In the genomic region with DNA sequence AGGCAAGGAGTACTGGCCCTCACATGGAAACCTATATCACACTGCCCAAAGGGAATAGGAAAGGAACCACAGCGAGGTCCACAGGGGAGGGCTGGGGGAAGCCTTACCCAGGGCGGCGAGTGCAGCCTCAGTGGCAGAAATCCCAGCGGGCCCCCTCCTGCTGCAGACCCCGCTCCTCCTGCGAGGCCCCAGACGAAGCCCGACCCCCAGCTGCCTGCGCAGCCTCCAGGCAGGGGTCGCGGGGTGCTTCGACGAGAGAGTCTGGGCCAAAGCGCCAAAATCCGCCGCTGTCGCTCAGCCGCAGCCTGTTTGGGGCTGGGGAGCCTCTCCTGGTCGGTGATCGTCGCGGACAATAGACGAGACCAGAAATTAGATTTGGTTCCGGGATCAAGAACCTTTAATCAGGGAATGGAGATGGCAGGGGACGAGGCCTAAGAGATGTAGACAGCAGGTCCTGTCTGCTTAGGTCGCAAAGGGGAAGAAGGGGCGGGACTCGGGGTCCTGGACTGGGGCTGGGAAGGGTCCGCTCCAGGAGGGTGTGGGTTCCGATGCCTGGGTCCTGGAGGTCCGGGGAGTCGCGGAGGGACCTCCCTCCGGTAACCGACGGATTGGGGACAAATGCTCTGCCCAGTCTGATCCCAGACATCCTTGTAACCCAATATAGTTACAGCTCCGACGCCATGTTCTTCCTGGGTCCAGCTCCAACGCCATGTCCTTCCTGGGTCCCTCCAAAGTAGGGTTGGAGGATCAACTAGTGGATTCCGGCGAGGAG, we compare ENCODE assay signal across 13 cellular contexts. TPM values are rescaled to one million over a fixed set of nuclear protein-coding genes. Genes with fewer than 3 reads are reported as not detected.
A peak's percentile ranks its signal among the peaks of the same experiment; 100 is the strongest.
DNase-seq lines count a peak whose midpoint lies in the region; ATAC-seq, FAIRE-seq and TF ChIP-seq lines count a peak whose summit lies in the region.
"Had no signal": no experiment of that assay in that cellular context is flagged by ENCODE, and none has a peak within 500 bp of the region (broad histone marks: within the 10 kb centered on the region; RNA-seq: fewer than 3 reads in every experiment).

No MANE protein-coding gene starts in this region.

- FAIRE-seq in K562 (lab: Jason Lieb, UNC) = no peak
- FAIRE-seq: A549 had no signal

- peaks cover 42% of the 10 kb centered on the region for H3K4me1 ChIP-seq in CD8-positive, alpha-beta T cell (ENCODE audit: insufficient read depth, low read length)
- H3K4me1 ChIP-seq in K562 (replicated peaks in 1 of 2; ENCODE audit: control insufficient read depth in 2 of 2, insufficient read depth in 2 of 2, low read length in 2 of 2) (peaks cover 0 to 20% of the 10 kb centered on the region in 2 experiments; a peak in 2 of 5 replicates), osteoblast (ENCODE audit: insufficient read depth, low read length) (peaks cover 3% of the 10 kb centered on the region)
- H3K4me1 ChIP-seq: A549 had no signal

- TF ChIP-seq POLR2A in K562 (conservative IDR thresholded peaks at IDR 0.05) = no peak

- WGBS in K562 (ENCODE audit: insufficient coverage, low coverage, missing lambda C conversion rate) = 39% methylated on average over 34 of the region's 41 CpGs

- H3K9ac ChIP-seq in K562 (ENCODE audit: insufficient read depth in 1 of 2, low read depth in 2 of 2, low read length in 2 of 2) = no peak overlapping the region

- ATAC-seq in CD8-positive, alpha-beta T cell = no peak
- ATAC-seq in K562 (no peak), GM18907 (IDR thresholded peaks at IDR 0.05; ENCODE audit: unreplicated experiment) (no peak)

- peak; percentile 5 for DNase-seq in activated CD4-positive, alpha-beta T cell treated with anti-CD3 and anti-CD28 coated beads for 48 hours
- no peak for DNase-seq in activated CD4-positive, alpha-beta T cell treated with anti-CD3 and anti-CD28 coated beads, Interleukin-2, amount 50 U/mL, for 4 hours
- DNase-seq in CD8-positive, alpha-beta T cell = no peak
- DNase-seq in K562 (ENCODE audit: extremely low read depth in 1 of 4, low spot score in 3 of 4) (no peak), osteoblast (ENCODE audit: insufficient read length, low spot score, missing footprints) (no peak), GOT3 (lab: John Stamatoyannopoulos, UW) (no peak)
- no peak for DNase-seq in activated T-helper 1 cell treated with anti-CD3 and anti-CD28 coated beads, Interleukin-12 subunit alpha, Interleukin-12 subunit beta, Interleukin-2, Interleukin-4 antibody, amounts not matched to agents 30 ng/mL and 10 ng/mL and 1 ng/mL, durations not matched to agents 14 hours and 24 hours and 36 hours (ENCODE audit: low spot score)

- CTCF ChIA-PET in CD8-positive, alpha-beta T cell (lab: Charles Lee) = interaction anchor here (0.6 to 6.8 kb wide), 34 partner anchors 11 to 787 kb away, joined by 3 to 74 read pairs (median 4); a partner anchor contains a TSS
- CTCF ChIA-PET in K562 (lab: Yijun Ruan, JAX; ENCODE audit: low intra/inter-chr PET ratio) = interaction anchor here (0.6 to 1.7 kb wide), 4 partner anchors 92 to 631 kb away, joined by 3 to 6 read pairs (median 3); no protein-coding TSS in a partner anchor

- intact Hi-C loops in CD8-positive, alpha-beta T cell (cut with DNase I, micrococcal nuclease) = loop anchor here (1.0 to 10.0 kb wide), 7 partner anchors 27 to 632 kb away; a partner anchor contains a TSS
- intact Hi-C loops in K562 (cut with micrococcal nuclease) = loop anchor here (1.0 to 5.0 kb wide), 3 partner anchors 42 to 216 kb away; no protein-coding TSS in a partner anchor
- intact Hi-C loops in activated T-helper 1 cell treated with anti-CD3 and anti-CD28 coated beads, Interleukin-12 subunit alpha, Interleukin-12 subunit beta, Interleukin-2, Interleukin-4 antibody, amounts not matched to agents 30 ng/mL and 10 ng/mL and 1 ng/mL, durations not matched to agents 14 hours and 24 hours and 36 hours (cut with micrococcal nuclease) = loop anchor here (1.0 to 5.0 kb wide), 4 partner anchors 13 to 351 kb away; no protein-coding TSS in a partner anchor

- in situ Hi-C loops in K562 (cut with MboI) = no loop called here

- H3K79me2 ChIP-seq in K562 (ENCODE audit: control insufficient read depth, insufficient read depth, low read length) (no peaks in the 10 kb centered on the region), osteoblast (ENCODE audit: insufficient read depth, low read length) (no peaks in the 10 kb centered on the region)

- no peak for TF ChIP-seq RAD21 in K562 (CRISPR knock-in tag; conservative IDR thresholded peaks at IDR 0.05 in 1 of 2, IDR thresholded peaks at IDR 0.05 in 1 of 2)

- peak overlapping the region; percentile 41 for H3K4me3 ChIP-seq in CD8-positive, alpha-beta T cell (ENCODE audit: low read depth, low read length)
- H3K4me3 ChIP-seq in K562 (no peak overlapping the region), osteoblast (ENCODE audit: insufficient read depth, low read length) (no peak overlapping the region)
- H3K4me3 ChIP-seq: A549, MG63, skin epidermis had no signal

- H3K4me3 Mint-ChIP-seq in CD8-positive, alpha-beta T cell = peak overlapping the region; percentile 49
- H3K4me3 Mint-ChIP-seq in activated T-helper 1 cell treated with anti-CD3 and anti-CD28 coated beads, Interleukin-12 subunit alpha, Interleukin-12 subunit beta, Interleukin-2, Interleukin-4 antibody, amounts not matched to agents 30 ng/mL and 10 ng/mL and 1 ng/mL, durations not matched to agents 14 hours and 24 hours and 36 hours = no peak overlapping the region
- H3K4me3 Mint-ChIP-seq: activated naive CD4-positive, alpha-beta T cell treated with anti-CD3 and anti-CD28 coated beads, Interleukin-2, amount 10 ng/mL, durations not matched to agents 7 days and 5 days had no signal

- TF ChIP-seq CTCF in CD8-positive, alpha-beta T cell (IDR thresholded peaks at IDR 0.05) = no peak
- TF ChIP-seq CTCF in K562 (IDR thresholded peaks at IDR 0.05 in 2 of 3, conservative IDR thresholded peaks at IDR 0.05 in 1 of 3; ENCODE audit: insufficient read depth in 2 of 3, low read depth in 1 of 3, low read length in 3 of 3) (no peak), osteoblast (IDR thresholded peaks at IDR 0.05; ENCODE audit: extremely low read depth, low read depth, low read length) (no peak)

- H3K4me1 Mint-ChIP-seq in CD8-positive, alpha-beta T cell (ENCODE audit: low read depth) = peaks cover 41% of the 10 kb centered on the region
- H3K4me1 Mint-ChIP-seq in activated T-helper 1 cell treated with anti-CD3 and anti-CD28 coated beads, Interleukin-12 subunit alpha, Interleukin-12 subunit beta, Interleukin-2, Interleukin-4 antibody, amounts not matched to agents 30 ng/mL and 10 ng/mL and 1 ng/mL, durations not matched to agents 14 hours and 24 hours and 36 hours (ENCODE audit: low read depth) = peaks cover 24% of the 10 kb centered on the region

- H2AFZ ChIP-seq in K562 (ENCODE audit: low read depth, low read length) = peak overlapping the region; percentile 46; the same call in 1 of the 2 replicates
- H2AFZ ChIP-seq in osteoblast (ENCODE audit: low read length) = no peak overlapping the region

- no peak overlapping the region for H3K27ac Mint-ChIP-seq in CD8-positive, alpha-beta T cell
- no peak overlapping the region for H3K27ac Mint-ChIP-seq in activated T-helper 1 cell treated with anti-CD3 and anti-CD28 coated beads, Interleukin-12 subunit alpha, Interleukin-12 subunit beta, Interleukin-2, Interleukin-4 antibody, amounts not matched to agents 30 ng/mL and 10 ng/mL and 1 ng/mL, durations not matched to agents 14 hours and 24 hours and 36 hours
- H3K27ac Mint-ChIP-seq: activated naive CD4-positive, alpha-beta T cell treated with anti-CD3 and anti-CD28 coated beads, Interleukin-2, amount 10 ng/mL, durations not matched to agents 7 days and 5 days had no signal

- H4K20me1 ChIP-seq in K562 (replicated peaks; ENCODE audit: control insufficient read depth, insufficient read depth, low read length) (no peaks in the 10 kb centered on the region; the same call in 1 of the 2 replicates), osteoblast (ENCODE audit: insufficient read depth, low read length) (no peaks in the 10 kb centered on the region)

- peaks cover 67% of the 10 kb centered on the region for H3K27me3 Mint-ChIP-seq in CD8-positive, alpha-beta T cell (ENCODE audit: low read depth)
- peaks cover 80% of the 10 kb centered on the region for H3K27me3 Mint-ChIP-seq in activated T-helper 1 cell treated with anti-CD3 and anti-CD28 coated beads, Interleukin-12 subunit alpha, Interleukin-12 subunit beta, Interleukin-2, Interleukin-4 antibody, amounts not matched to agents 30 ng/mL and 10 ng/mL and 1 ng/mL, durations not matched to agents 14 hours and 24 hours and 36 hours (ENCODE audit: insufficient read depth)

- no peaks in the 10 kb centered on the region for H3K9me1 ChIP-seq in K562 (ENCODE audit: control insufficient read depth, insufficient read depth, low read length)

- H3K27me3 ChIP-seq in CD8-positive, alpha-beta T cell (ENCODE audit: insufficient read depth, low read length) = peaks cover 41% of the 10 kb centered on the region
- H3K27me3 ChIP-seq in K562 (ENCODE audit: control insufficient read depth in 2 of 2, insufficient read depth in 2 of 2, low read length in 2 of 2) (peaks cover 50 to 68% of the 10 kb centered on the region in 2 experiments), osteoblast (ENCODE audit: insufficient read depth, low read length) (peaks cover 67% of the 10 kb centered on the region)

- no peaks in the 10 kb centered on the region for H3K36me3 ChIP-seq in CD8-positive, alpha-beta T cell (ENCODE audit: insufficient read depth, low read length)
- H3K36me3 ChIP-seq in K562 (ENCODE audit: control insufficient read depth, insufficient read depth, low read length) (no peaks in the 10 kb centered on the region), osteoblast (ENCODE audit: insufficient read depth, low read length) (no peaks in the 10 kb centered on the region)
- H3K36me3 ChIP-seq: MG63, neutrophil had no signal

- no peaks in the 10 kb centered on the region for H3K36me3 Mint-ChIP-seq in CD8-positive, alpha-beta T cell
- H3K36me3 Mint-ChIP-seq in activated T-helper 1 cell treated with anti-CD3 and anti-CD28 coated beads, Interleukin-12 subunit alpha, Interleukin-12 subunit beta, Interleukin-2, Interleukin-4 antibody, amounts not matched to agents 30 ng/mL and 10 ng/mL and 1 ng/mL, durations not matched to agents 14 hours and 24 hours and 36 hours (ENCODE audit: low read depth) = no peaks in the 10 kb centered on the region
- H3K36me3 Mint-ChIP-seq: activated naive CD4-positive, alpha-beta T cell treated with anti-CD3 and anti-CD28 coated beads, Interleukin-2, amount 10 ng/mL, durations not matched to agents 7 days and 5 days had no signal

- no TSS peak for BruUV-seq in K562 (replicated peaks; lab: Mats Ljungman, UMichigan)

- H3K9me3 Mint-ChIP-seq in CD8-positive, alpha-beta T cell = no peaks in the 10 kb centered on the region
- H3K9me3 Mint-ChIP-seq in activated T-helper 1 cell treated with anti-CD3 and anti-CD28 coated beads, Interleukin-12 subunit alpha, Interleukin-12 subunit beta, Interleukin-2, Interleukin-4 antibody, amounts not matched to agents 30 ng/mL and 10 ng/mL and 1 ng/mL, durations not matched to agents 14 hours and 24 hours and 36 hours = no peaks in the 10 kb centered on the region
- H3K9me3 Mint-ChIP-seq: activated naive CD4-positive, alpha-beta T cell treated with anti-CD3 and anti-CD28 coated beads, Interleukin-2, amount 10 ng/mL, durations not matched to agents 7 days and 5 days had no signal

- H3K4me2 ChIP-seq in K562 (ENCODE audit: insufficient read depth, low read length) = no peak overlapping the region
- H3K4me2 ChIP-seq in osteoblast (ENCODE audit: insufficient read depth, low read length) = peak overlapping the region; percentile 37

- POLR2A ChIA-PET in CD8-positive, alpha-beta T cell (lab: Charles Lee) = interaction anchor here (0.6 to 2.1 kb wide), 8 partner anchors 10 to 146 kb away, joined by 3 to 6 read pairs (median 4); no protein-coding TSS in a partner anchor
- POLR2A ChIA-PET in K562 (lab: Yijun Ruan, JAX) = interaction anchor here (0.9 to 1.6 kb wide), 2 partner anchors 11 to 14 kb away, joined by 3 read pairs; no protein-coding TSS in a partner anchor

- H3K27ac ChIP-seq in CD8-positive, alpha-beta T cell (ENCODE audit: low read depth, low read length) = no peak overlapping the region
- H3K27ac ChIP-seq in K562 (ENCODE audit: extremely low read depth, low read depth, low read length) (no peak overlapping the region), osteoblast (ENCODE audit: low read depth, low read length) (no peak overlapping the region)
- H3K27ac ChIP-seq: A549, neutrophil, skin epidermis had no signal

- H3K9me3 ChIP-seq in CD8-positive, alpha-beta T cell (ENCODE audit: low read length) = no peaks in the 10 kb centered on the region
- no peaks in the 10 kb centered on the region for H3K9me3 ChIP-seq in K562 (replicated peaks; ENCODE audit: control insufficient read depth, insufficient read depth, low read depth, low read length)
- H3K9me3 ChIP-seq in osteoblast (ENCODE audit: low read depth, low read length) = no peaks in the 10 kb centered on the region
- H3K9me3 ChIP-seq: A549, MG63, neutrophil had no signal

- no peak for TF ChIP-seq EP300 in K562 (IDR thresholded peaks at IDR 0.05; ENCODE audit: low read length)

RNA-seq across cellular contexts. Expression of a gene that starts 36.4 kb away (rescaled TPM):
- total RNA-seq in CD8-positive, alpha-beta T cell = 1,000 to 10,000 TPM; 1,266 to 1,281 TPM
- 20.8 and 41.1 TPM in 2 replicates for total RNA-seq in K562 (2011; cell fraction: chromatin; rRNA removed; ENCODE audit: low replicate concordance)
- total RNA-seq in K562 (2011; cell fraction: nucleolus; rRNA removed) = 40.4 and 50.9 TPM in 2 replicates
- total RNA-seq in K562 (2011; cell fraction: nucleoplasm; rRNA removed) = 37.3 and 46.7 TPM in 2 replicates
- 39.9 and 45.5 TPM in 2 replicates for total RNA-seq in K562 (2014; rRNA removed)
- total RNA-seq in K562 (2014; rRNA removed; fragmentation: Illumina TruSeq; extraction: Trizol) = 14.8 and 15.0 TPM in 2 replicates
- total RNA-seq in K562 (2015; rRNA removed; fragmentation: Illumina TruSeq; extraction: Trizol) = 25.0 and 25.8 TPM in 2 replicates
- 31.0 and 38.0 TPM in 2 replicates for total RNA-seq in K562 (2021)
- polyA plus RNA-seq in K562 (2011; rRNA removed) = 27.2 and 28.8 TPM in 2 replicates
- 27.0 and 45.7 TPM in 2 replicates for polyA plus RNA-seq in K562 (2011; cell fraction: cytosol; rRNA removed)
- 20.5 and 32.8 TPM in 2 replicates for polyA plus RNA-seq in K562 (2011; cell fraction: nucleus; rRNA removed)
- polyA plus RNA-seq in K562 (2012) = 27.8 and 82.4 TPM in 2 replicates
- 26.8 and 37.5 TPM in 2 replicates for polyA plus RNA-seq in K562 (2014; fragmentation: Illumina TruSeq; extraction: Trizol)
- 1 to 10 TPM; 3.2 to 4.0 TPM for polyA plus RNA-seq in K562 (2014; fragmentation: Nextera tagmentation; extraction: Ambion mirVana)
- polyA plus RNA-seq in K562 (2014; rRNA removed) = 38.4 and 38.9 TPM in 2 replicates
- polyA minus RNA-seq in K562 (2011; rRNA and poly(A)+ RNA removed) = 17.5 and 21.1 TPM in 2 replicates
- polyA minus RNA-seq in K562 (2011; cell fraction: cytosol; rRNA and poly(A)+ RNA removed) = 16.8 and 17.8 TPM in 2 replicates
- 13.8 and 14.3 TPM in 2 replicates for polyA minus RNA-seq in K562 (2011; cell fraction: nucleus; rRNA and poly(A)+ RNA removed)
- total RNA-seq in osteoblast = 320 and 343 TPM in 2 replicates
- total RNA-seq in activated T-helper 1 cell treated with anti-CD3 and anti-CD28 coated beads, Interleukin-12 subunit alpha, Interleukin-12 subunit beta, Interleukin-2, Interleukin-4 antibody, amounts not matched to agents 30 ng/mL and 10 ng/mL and 1 ng/mL, durations not matched to agents 14 hours and 24 hours and 36 hours = 476 and 483 TPM in 2 replicates
